ENCODE assay signal across 5 cellular contexts in the genomic region with DNA sequence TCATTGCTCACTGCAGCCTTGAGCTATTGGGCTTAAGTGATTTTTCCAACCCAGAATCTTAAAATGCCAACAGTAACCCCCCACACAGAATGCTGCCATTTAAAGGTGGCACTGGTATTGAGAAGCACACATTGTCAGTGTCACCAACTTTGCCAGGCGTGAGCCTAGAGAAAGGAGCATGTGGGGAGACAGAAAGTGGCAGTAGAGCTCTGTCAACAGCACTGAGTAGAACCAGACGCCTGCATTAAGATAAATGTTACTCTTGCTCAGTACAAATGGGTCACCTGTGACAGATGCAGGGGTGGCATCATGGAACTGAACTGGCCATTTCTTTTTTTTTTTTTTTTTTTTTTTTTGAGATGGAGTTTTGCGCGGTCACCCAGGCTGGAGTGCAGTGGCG.
"Had no signal": no experiment of that assay in that cellular context is flagged by ENCODE, and none has a peak within 500 bp of the region (broad histone marks: within the 10 kb centered on the region; RNA-seq: fewer than 3 reads in every experiment).

No MANE protein-coding gene starts in this region.

- H3K4me2 ChIP-seq: GM23338 had no signal

- ATAC-seq: GM23338, K562 had no signal

- H2AFZ ChIP-seq: GM23338 had no signal

- H3K4me3 ChIP-seq: GM23338, K562 had no signal

- DNase-seq: H9, HCEC 1CT, IMR-90 had no signal
